11 cellular contexts compared by ENCODE assay signal in genomic region chr11:128311742-128312719, GRCh38.
A peak's percentile ranks its signal among the peaks of the same experiment; 100 is the strongest.
DNase-seq lines count a peak whose midpoint lies in the region; ATAC-seq, FAIRE-seq and TF ChIP-seq lines count a peak whose summit lies in the region.
"Had no signal": no experiment of that assay in that cellular context is flagged by ENCODE, and none has a peak within 500 bp of the region (broad histone marks: within the 10 kb centered on the region; RNA-seq: fewer than 3 reads in every experiment).

No MANE protein-coding gene starts in this region.

- no peak for TF ChIP-seq CTCF in D721Med (IDR thresholded peaks at IDR 0.05; ENCODE audit: insufficient read depth, missing control alignments)
- TF ChIP-seq CTCF in left lung (IDR thresholded peaks at IDR 0.05) = no peak

- peaks cover 0 to 7% of the 10 kb centered on the region in 2 donors for H3K4me1 ChIP-seq in left lung
- H3K4me1 ChIP-seq: A549 had no signal

- H3K36me3 Mint-ChIP-seq in activated CD4-positive, alpha-beta T cell treated with anti-CD3 and anti-CD28 coated beads for 36 hours (ENCODE audit: low read depth) = peaks cover 47% of the 10 kb centered on the region
- peaks cover 44% of the 10 kb centered on the region for H3K36me3 Mint-ChIP-seq in natural killer cell treated with Interleukin-12 subunit alpha and Interleukin-12 subunit beta and Interleukin-15 and Interleukin-18, amount 100 ng/mL, for 72 hours

- DNase-seq in activated CD4-positive, alpha-beta T cell treated with anti-CD3 and anti-CD28 coated beads for 36 hours = no peak
- no peak for DNase-seq in activated CD4-positive, alpha-beta T cell treated with anti-CD3 and anti-CD28 coated beads, Interleukin-2, amount 50 U/mL, for 48 hours
- no peak for DNase-seq in natural killer cell treated with Interleukin-12 subunit alpha and Interleukin-12 subunit beta and Interleukin-15 and Interleukin-18, amount 100 ng/mL, for 72 hours (ENCODE audit: low spot score)
- DNase-seq in D721Med (ENCODE audit: insufficient read length, low spot score) (no peak), HT-29 (ENCODE audit: low spot score) (no peak), left lung (no peak)
- DNase-seq: NCI-H226 had no signal

- POLR2A ChIA-PET in activated CD4-positive, alpha-beta T cell treated with anti-CD3 and anti-CD28 coated beads for 36 hours (lab: Charles Lee) = interaction anchor here (1.0 to 1.3 kb wide), 3 partner anchors 12 to 159 kb away, joined by 3 to 7 read pairs (median 3); no protein-coding TSS in a partner anchor

- no peak overlapping the region for H3K27ac ChIP-seq in left lung
- H3K27ac ChIP-seq: A549 had no signal

- peaks cover 84% of the 10 kb centered on the region for H3K4me1 Mint-ChIP-seq in activated CD4-positive, alpha-beta T cell treated with anti-CD3 and anti-CD28 coated beads for 36 hours
- H3K4me1 Mint-ChIP-seq in natural killer cell treated with Interleukin-12 subunit alpha and Interleukin-12 subunit beta and Interleukin-15 and Interleukin-18, amount 100 ng/mL, for 72 hours (ENCODE audit: low read depth in 2 of 2) = peaks cover 61 to 68% of the 10 kb centered on the region in 2 donors

- no peak overlapping the region for H3K4me3 ChIP-seq in left lung
- H3K4me3 ChIP-seq: A549 had no signal

- no peak overlapping the region for H3K4me3 Mint-ChIP-seq in activated CD4-positive, alpha-beta T cell treated with anti-CD3 and anti-CD28 coated beads for 36 hours
- peak overlapping the region; percentile 35 for H3K4me3 Mint-ChIP-seq in natural killer cell treated with Interleukin-12 subunit alpha and Interleukin-12 subunit beta and Interleukin-15 and Interleukin-18, amount 100 ng/mL, for 72 hours

- peak overlapping the region; percentile 88 for H3K27ac Mint-ChIP-seq in activated CD4-positive, alpha-beta T cell treated with anti-CD3 and anti-CD28 coated beads for 36 hours
- H3K27ac Mint-ChIP-seq in natural killer cell treated with Interleukin-12 subunit alpha and Interleukin-12 subunit beta and Interleukin-15 and Interleukin-18, amount 100 ng/mL, for 72 hours = peak overlapping the region; percentile 92 to 95

- H3K9me3 ChIP-seq in left lung = peaks cover 0 to 18% of the 10 kb centered on the region in 2 donors
- H3K9me3 ChIP-seq: A549 had no signal

- intact Hi-C loops in activated CD4-positive, alpha-beta T cell treated with anti-CD3 and anti-CD28 coated beads for 36 hours (cut with DNase I, micrococcal nuclease) = loop anchor here in 1 of 2 experiments (1.0 kb wide), 1 partner anchor 8 kb away; no protein-coding TSS in a partner anchor
- intact Hi-C loops in left lung (cut with DNase I) = no loop called here

- peaks cover 34% of the 10 kb centered on the region for H3K9me3 Mint-ChIP-seq in activated CD4-positive, alpha-beta T cell treated with anti-CD3 and anti-CD28 coated beads for 36 hours (ENCODE audit: low read depth)
- peaks cover 19% of the 10 kb centered on the region for H3K9me3 Mint-ChIP-seq in natural killer cell treated with Interleukin-12 subunit alpha and Interleukin-12 subunit beta and Interleukin-15 and Interleukin-18, amount 100 ng/mL, for 72 hours

- FAIRE-seq in D721Med (lab: Jason Lieb, UNC) = no peak
- FAIRE-seq: A549 had no signal

- CTCF ChIA-PET in activated CD4-positive, alpha-beta T cell treated with anti-CD3 and anti-CD28 coated beads for 36 hours (lab: Charles Lee) = interaction anchor here (1.3 to 1.7 kb wide), 3 partner anchors 10 to 30 kb away, joined by 4 to 6 read pairs (median 4); no protein-coding TSS in a partner anchor

- no peaks in the 10 kb centered on the region for H3K36me3 ChIP-seq in left lung

- no peaks in the 10 kb centered on the region for H3K27me3 ChIP-seq in left lung

- H3K27me3 Mint-ChIP-seq in activated CD4-positive, alpha-beta T cell treated with anti-CD3 and anti-CD28 coated beads for 36 hours = no peaks in the 10 kb centered on the region
- no peaks in the 10 kb centered on the region for H3K27me3 Mint-ChIP-seq in natural killer cell treated with Interleukin-12 subunit alpha and Interleukin-12 subunit beta and Interleukin-15 and Interleukin-18, amount 100 ng/mL, for 72 hours

- peak; percentile 89 for ATAC-seq in activated CD4-positive, alpha-beta T cell treated with anti-CD3 and anti-CD28 coated beads for 36 hours
- ATAC-seq in GM21619 (IDR thresholded peaks at IDR 0.05; ENCODE audit: unreplicated experiment) (peak; percentile 76), HG03520 (IDR thresholded peaks at IDR 0.05; ENCODE audit: unreplicated experiment) (peak; percentile 60), left lung (no peak)
- ATAC-seq in natural killer cell treated with Interleukin-12 subunit alpha and Interleukin-12 subunit beta and Interleukin-15 and Interleukin-18, amount 100 ng/mL, for 72 hours = peak; percentile 59 to 68
- ATAC-seq: A549, sciatic nerve had no signal
